In genomic region chr12:63415357-63415756, GRCh38 we compare ENCODE assay signal across 25 cellular contexts.
"Had no signal": no experiment of that assay in that cellular context is flagged by ENCODE, and none has a peak within 500 bp of the region (broad histone marks: within the 10 kb centered on the region; RNA-seq: fewer than 3 reads in every experiment).

No MANE protein-coding gene starts in this region.

- H3K9me3 ChIP-seq: colonic mucosa, gastrocnemius medialis had no signal

- H3K27me3 Mint-ChIP-seq: dendritic cell treated with granulocyte-macrophage colony-stimulating factor and Interleukin-4, amounts not matched to agents 40 ng/mL and 50 ng/mL, for 4 days had no signal

- H3K4me3 Mint-ChIP-seq: dendritic cell treated with granulocyte-macrophage colony-stimulating factor and Interleukin-4, amounts not matched to agents 40 ng/mL and 50 ng/mL, for 4 days; effector memory CD8-positive, alpha-beta T cell; endodermal cell had no signal

- H3K4me3 ChIP-seq: colonic mucosa, coronary artery, dorsolateral prefrontal cortex, esophagus muscularis mucosa, esophagus squamous epithelium, gastrocnemius medialis, gastroesophageal sphincter, heart left ventricle, heart right ventricle had no signal

- H3K27ac Mint-ChIP-seq: dendritic cell treated with granulocyte-macrophage colony-stimulating factor and Interleukin-4, amounts not matched to agents 40 ng/mL and 50 ng/mL, for 4 days; effector memory CD8-positive, alpha-beta T cell; endodermal cell had no signal

- H3K9me3 Mint-ChIP-seq: effector memory CD8-positive, alpha-beta T cell had no signal

- H3K27ac ChIP-seq: colonic mucosa, coronary artery, dorsolateral prefrontal cortex, epithelial cell of prostate, esophagus muscularis mucosa, esophagus squamous epithelium, foreskin keratinocyte, gastrocnemius medialis, gastroesophageal sphincter, heart left ventricle, heart right ventricle had no signal

- ATAC-seq: effector memory CD8-positive, alpha-beta T cell; esophagus mucosa; foreskin keratinocyte; gastrocnemius medialis; gastroesophageal sphincter; heart left ventricle; heart right ventricle had no signal

- DNase-seq: colonic mucosa; cortex of kidney; dermis blood vessel endothelial cell; dorsolateral prefrontal cortex; effector CD4-positive, alpha-beta T cell; effector CD8-positive, alpha-beta T cell; effector memory CD4-positive, alpha-beta T cell; effector memory CD8-positive, alpha-beta T cell; endodermal cell; erythroblast; esophagus squamous epithelium; foreskin fibroblast; foreskin keratinocyte; foreskin melanocyte; gastrocnemius medialis; glutamatergic neuron; head of caudate nucleus; heart left ventricle; heart right ventricle had no signal

- H3K27me3 ChIP-seq: colonic mucosa, esophagus muscularis mucosa, esophagus squamous epithelium, foreskin keratinocyte, gastrocnemius medialis, gastroesophageal sphincter, heart left ventricle, heart right ventricle had no signal

- H3K36me3 ChIP-seq: colonic mucosa, esophagus muscularis mucosa, esophagus squamous epithelium, gastrocnemius medialis, gastroesophageal sphincter, heart left ventricle, heart right ventricle had no signal

- H3K4me1 ChIP-seq: colonic mucosa, esophagus muscularis mucosa, esophagus squamous epithelium, foreskin keratinocyte, gastrocnemius medialis, gastroesophageal sphincter had no signal
